ENCODE assay signal across 1 cellular context in genomic region chr4:15385515-15385914, GRCh38.
TF ChIP-seq lines count a peak whose summit lies in the region.

No MANE protein-coding gene starts in this region.

TF ChIP-seq in GM23338, 12 proteins besides CTCF, POLR2A, EP300 and RAD21 (continued from another document):
- TF ChIP-seq ZNF462 (CRISPR knock-in tag; IDR thresholded peaks at IDR 0.05), result no peak
- no peak for TF ChIP-seq POLR2AphosphoS5 (IDR thresholded peaks at IDR 0.05; ENCODE audit: low read depth)
